Comparison of ENCODE assay signal across 10 cellular contexts in the genomic region with DNA sequence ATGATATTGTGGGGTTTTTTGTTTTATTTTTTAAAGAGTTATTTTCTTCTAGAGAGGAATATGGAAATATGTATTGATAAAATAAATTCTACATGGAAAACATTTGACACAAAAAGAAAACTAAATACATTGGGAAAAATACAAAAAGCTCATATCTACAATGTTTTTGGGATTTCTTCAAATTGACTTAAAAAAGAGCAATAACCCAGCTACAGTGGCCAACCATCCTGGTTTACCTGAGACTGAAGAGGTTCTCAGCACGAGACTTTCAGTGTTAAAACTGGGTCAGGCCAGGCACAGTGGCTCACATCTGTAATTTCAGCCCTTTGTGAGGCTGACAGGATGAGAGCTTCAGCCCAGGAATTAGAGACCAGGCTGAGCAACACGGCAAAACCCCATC. TPM values are rescaled to one million over a fixed set of nuclear protein-coding genes. Genes with fewer than 3 reads are reported as not detected.
"Had no signal": no experiment of that assay in that cellular context is flagged by ENCODE, and none has a peak within 500 bp of the region (broad histone marks: within the 10 kb centered on the region; RNA-seq: fewer than 3 reads in every experiment).

No MANE protein-coding gene starts in this region.

- H3K36me3 Mint-ChIP-seq: IgD-negative memory B cell had no signal

- H3K27ac Mint-ChIP-seq: IgD-negative memory B cell had no signal

- H3K27me3 Mint-ChIP-seq: IgD-negative memory B cell had no signal

- ATAC-seq: HepG2, K562 had no signal

- H3K4me1 Mint-ChIP-seq: IgD-negative memory B cell had no signal

- DNase-seq: IMR-90, KBM-7, KG1 had no signal

- H3K4me3 Mint-ChIP-seq: IgD-negative memory B cell had no signal

- H3K27ac ChIP-seq: HL-60, KMS-11 had no signal

- H3K4me2 ChIP-seq: KMS-11 had no signal

- H3K4me3 ChIP-seq: K562 had no signal

- H3K9ac ChIP-seq: KMS-11 had no signal

RNA-seq across cellular contexts. Expression of a gene that starts 56.7 kb away (rescaled TPM):
- total RNA-seq: HepG2, HT-29, HT1080, IMR-90, K562 had no signal
- polyA plus RNA-seq: HepG2, IgD-negative memory B cell, IMR-90, K562 had no signal
